Comparison of ENCODE assay signal across 8 cellular contexts in the genomic region with DNA sequence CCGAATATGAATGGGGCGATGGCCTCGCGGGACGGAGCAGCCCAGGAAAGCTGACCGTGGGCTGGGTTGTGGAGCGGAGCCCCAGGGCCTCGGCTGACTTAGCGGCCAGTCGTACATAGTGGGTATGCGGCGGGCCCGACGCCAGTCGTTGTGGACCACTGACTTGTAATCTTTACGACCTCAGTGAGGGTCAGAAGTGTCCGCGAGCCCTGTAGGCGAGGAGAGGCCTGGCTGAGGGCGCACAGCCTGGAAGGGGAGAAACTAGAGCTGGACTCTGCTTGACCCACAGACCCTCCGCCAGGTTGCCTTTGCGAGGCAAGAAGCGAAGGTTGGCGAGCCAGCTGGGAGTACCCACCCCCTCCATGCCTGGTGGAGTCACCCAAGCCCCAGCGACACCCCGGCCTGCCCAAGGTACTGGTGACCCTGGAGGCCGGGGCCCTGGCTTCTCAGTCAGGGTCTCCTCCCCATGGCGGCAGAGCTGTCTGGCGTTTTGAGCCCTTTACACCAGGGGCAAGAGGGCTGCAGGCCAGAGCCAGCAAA. TPM values are rescaled to one million over a fixed set of nuclear protein-coding genes. Genes with fewer than 3 reads are reported as not detected.
DNase-seq lines count a peak whose midpoint lies in the region; ATAC-seq, FAIRE-seq and TF ChIP-seq lines count a peak whose summit lies in the region.

No MANE protein-coding gene starts in this region.

- peak overlapping the region; percentile 73 to 88 for H3K4me3 ChIP-seq in esophagus (ENCODE audit: low read depth in 1 of 2, low read length in 2 of 2)

- no peak for FAIRE-seq in D721Med (lab: Jason Lieb, UNC)

- peak overlapping the region; percentile 98 for H3K4me3 Mint-ChIP-seq in osteocyte (ENCODE audit: unreplicated experiment)

- H3K4me1 Mint-ChIP-seq in osteocyte (ENCODE audit: unreplicated experiment): peaks cover 18% of the 10 kb centered on the region

- no peaks in the 10 kb centered on the region for H3K9me3 ChIP-seq in esophagus (ENCODE audit: control insufficient read depth in 2 of 2, insufficient read depth in 1 of 2, low read depth in 1 of 2, low read length in 1 of 2)

- TF ChIP-seq CTCF in osteocyte (IDR thresholded peaks at IDR 0.05): no peak
- TF ChIP-seq CTCF in D721Med (IDR thresholded peaks at IDR 0.05; ENCODE audit: insufficient read depth, missing control alignments): no peak

- peaks cover 2 to 3% of the 10 kb centered on the region in 2 donors for H3K4me1 ChIP-seq in esophagus (ENCODE audit: control insufficient read depth in 2 of 2, insufficient read depth in 2 of 2, low read length in 1 of 2)

- WGBS in esophagus, 2 donors: 7 to 8% methylated on average over 29 of the region's 29 CpGs

- DNase-seq in osteocyte (ENCODE audit: extremely low spot score, unreplicated experiment) (no peak), NAMALWA (ENCODE audit: low spot score) (no peak), D721Med (ENCODE audit: insufficient read length, low spot score) (no peak), NCI-H128 (lab: John Stamatoyannopoulos, UW; ENCODE audit: unreplicated experiment) (no peak)

- H3K9me3 Mint-ChIP-seq in osteocyte (ENCODE audit: unreplicated experiment): no peaks in the 10 kb centered on the region

- no peaks in the 10 kb centered on the region for H3K36me3 Mint-ChIP-seq in osteocyte (ENCODE audit: unreplicated experiment)

- peak overlapping the region; percentile 99 for H3K27ac Mint-ChIP-seq in osteocyte (ENCODE audit: unreplicated experiment)

- no peaks in the 10 kb centered on the region for H3K27me3 ChIP-seq in esophagus (ENCODE audit: control insufficient read depth in 1 of 2, insufficient read depth in 2 of 2, low read length in 2 of 2)

- H3K27me3 Mint-ChIP-seq in osteocyte (ENCODE audit: unreplicated experiment): peaks cover 6% of the 10 kb centered on the region

- H3K27ac ChIP-seq in esophagus (ENCODE audit: low read depth in 2 of 2, low read length in 1 of 2): peak overlapping the region; percentile 92 to 94

- peak; percentile 2 for ATAC-seq in GM19351 (IDR thresholded peaks at IDR 0.05; ENCODE audit: unreplicated experiment)
- ATAC-seq in GM18502 (IDR thresholded peaks at IDR 0.05; ENCODE audit: poor library complexity, unreplicated experiment): no peak

- no peaks in the 10 kb centered on the region for H3K36me3 ChIP-seq in esophagus (ENCODE audit: control insufficient read depth in 2 of 2, insufficient read depth in 2 of 2, low read length in 1 of 2)

TF ChIP-seq in PFSK-1, 5 proteins besides CTCF, POLR2A, EP300 and RAD21:
- TF ChIP-seq POLR2AphosphoS5 (IDR thresholded peaks at IDR 0.05; ENCODE audit: low read depth, low read length) (peak; percentile 7; the same call in 1 of the 2 replicates), FOXP2 (optimal IDR thresholded peaks at IDR 0.05; ENCODE audit: borderline replicate concordance, extremely low read depth, extremely low read length, insufficient read depth) (no peak), REST (IDR thresholded peaks at IDR 0.05; ENCODE audit: insufficient read depth in 1 of 2, low read depth in 2 of 2, low read length in 2 of 2) (no peak), SIN3A (IDR thresholded peaks at IDR 0.05; ENCODE audit: borderline replicate concordance, insufficient read depth, low read length) (no peak), TAF1 (IDR thresholded peaks at IDR 0.05; ENCODE audit: borderline replicate concordance, insufficient read depth, low read length) (no peak)
TF ChIP-seq in PFSK-1: peak in this region for 1.

RNA-seq across cellular contexts. Expression of gene DYNC1H1, which starts 15.6 kb away (rescaled TPM):
- polyA plus RNA-seq in PFSK-1 (2012; ENCODE audit: insufficient read length, low read depth): 291 TPM
- 100 to 1,000 TPM; 115 to 116 TPM for polyA plus RNA-seq in esophagus
- total RNA-seq in osteocyte: 821 and 886 TPM in 2 replicates
